Comparison of ENCODE assay signal across 22 cellular contexts in genomic region chr15:25866874-25867273, GRCh38. TPM values are rescaled to one million over a fixed set of nuclear protein-coding genes. Genes with fewer than 3 reads are reported as not detected.
DNase-seq lines count a peak whose midpoint lies in the region; ATAC-seq, FAIRE-seq and TF ChIP-seq lines count a peak whose summit lies in the region.
"Had no signal": no experiment of that assay in that cellular context is flagged by ENCODE, and none has a peak within 500 bp of the region (broad histone marks: within the 10 kb centered on the region; RNA-seq: fewer than 3 reads in every experiment).

No MANE protein-coding gene starts in this region.

- no peak overlapping the region for H3K4me2 ChIP-seq in H1 (ENCODE audit: insufficient read depth in 1 of 2, low read depth in 2 of 2, low read length in 2 of 2)
- H3K4me2 ChIP-seq: BLaER1 had no signal

- H3K79me1 ChIP-seq in H1 (ENCODE audit: low read depth, low read length), result no peaks in the 10 kb centered on the region

- peak overlapping the region; percentile 57 for H3K4me3 Mint-ChIP-seq in CD4-positive, alpha-beta T cell
- no peak overlapping the region for H3K4me3 Mint-ChIP-seq in T-helper 17 cell
- H3K4me3 Mint-ChIP-seq: B cell, H9 had no signal

- intact Hi-C loops in CD4-positive, alpha-beta T cell (cut with DNase I, micrococcal nuclease), result no loop called here
- intact Hi-C loops in stomach (cut with DNase I; ENCODE audit: low total_unique reads), result no loop called here

- H3K23ac ChIP-seq in H1 (ENCODE audit: insufficient read length), result no peak overlapping the region

- H3K79me2 ChIP-seq in H1 (ENCODE audit: control insufficient read depth in 1 of 2, insufficient read depth in 2 of 2, low read length in 2 of 2), result no peaks in the 10 kb centered on the region

- CTCF ChIA-PET in CD4-positive, alpha-beta T cell (lab: Charles Lee), result no interaction called here
- CTCF ChIA-PET in H1 (lab: Charles Lee; ENCODE audit: partially characterized antibody), result interaction anchor here (0.9 kb wide), 1 partner anchor 83 kb away, joined by 3 read pairs; no protein-coding TSS in a partner anchor

- H4K91ac ChIP-seq in H1 (replicated peaks; ENCODE audit: insufficient read length, low read length), result no peak overlapping the region

- TF ChIP-seq RAD21 in H1 (IDR thresholded peaks at IDR 0.05 in 1 of 2, conservative IDR thresholded peaks at IDR 0.05 in 1 of 2; ENCODE audit: low read depth in 2 of 2, low read length in 2 of 2), result no peak

- H3K4me1 ChIP-seq in H1 (replicated peaks in 1 of 4; ENCODE audit: control insufficient read depth in 3 of 4, insufficient read depth in 4 of 4, low read length in 3 of 4) (peaks cover 0 to 8% (median 5%) of the 10 kb centered on the region in 4 experiments; a peak in 6 of 7 replicates), stomach (peaks cover 0 to 17% (median 11%) of the 10 kb centered on the region in 4 donors)

- no peak for TF ChIP-seq CTCF in CD4-positive, alpha-beta T cell (IDR thresholded peaks at IDR 0.05)
- TF ChIP-seq CTCF in H1 (IDR thresholded peaks at IDR 0.05; ENCODE audit: control extremely low read depth in 1 of 3, insufficient read depth in 1 of 3, low read depth in 1 of 3, low read length in 3 of 3) (no peak), stomach (IDR thresholded peaks at IDR 0.05) (no peak)

- no peaks in the 10 kb centered on the region for H3K9me3 ChIP-seq in CD4-positive, alpha-beta T cell (ENCODE audit: control insufficient read depth, low read length)
- H3K9me3 ChIP-seq in T-helper 17 cell (ENCODE audit: control insufficient read depth, low read length, poor library complexity, severe bottlenecking) (no peaks in the 10 kb centered on the region), H1 (ENCODE audit: insufficient read depth in 2 of 2, low read depth in 1 of 2, low read length in 1 of 2) (no peaks in the 10 kb centered on the region), stomach (no peaks in the 10 kb centered on the region)
- H3K9me3 ChIP-seq: BLaER1 had no signal

- no peak overlapping the region for H3K27ac ChIP-seq in CD4-positive, alpha-beta T cell (ENCODE audit: low read depth, low read length)
- no peak overlapping the region for H3K27ac ChIP-seq in H1 (ENCODE audit: low read depth, low read length)
- H3K27ac ChIP-seq in stomach, result no peak overlapping the region
- H3K27ac ChIP-seq: BLaER1, C4-2B, GM23248 had no signal

- POLR2A ChIA-PET in CD4-positive, alpha-beta T cell (lab: Charles Lee), result no interaction called here
- POLR2A ChIA-PET in H1 (lab: Charles Lee; ENCODE audit: partially characterized antibody), result no interaction called here

- H3K18ac ChIP-seq in H1 (ENCODE audit: extremely low read depth, low read length), result no peak overlapping the region

- H2BK20ac ChIP-seq in H1 (ENCODE audit: low read length), result no peak overlapping the region

- H3K23me2 ChIP-seq in H1 (ENCODE audit: low read depth, low read length), result peaks cover 14% of the 10 kb centered on the region; the same call in 1 of the 2 replicates

- no peak overlapping the region for H2BK120ac ChIP-seq in H1 (replicated peaks; ENCODE audit: low read depth, low read length)

- peaks cover 6% of the 10 kb centered on the region for H3K36me3 Mint-ChIP-seq in CD4-positive, alpha-beta T cell (ENCODE audit: low read depth)
- no peaks in the 10 kb centered on the region for H3K36me3 Mint-ChIP-seq in T-helper 17 cell (ENCODE audit: low read depth)
- H3K36me3 Mint-ChIP-seq: CD4-positive, CD25-positive, alpha-beta regulatory T cell had no signal

- ATAC-seq in CD4-positive, alpha-beta T cell (ENCODE audit: poor library complexity), result no peak
- ATAC-seq in T-helper 17 cell, result no peak
- ATAC-seq: GM12878, HCT116 had no signal

- no peak for DNase-seq in CD4-positive, alpha-beta T cell
- DNase-seq in T-helper 17 cell, result no peak
- no peak for DNase-seq in H1 (ENCODE audit: low read depth in 1 of 2, low spot score in 2 of 2)
- DNase-seq in NCI-H2227 treated with DMSO at 0.1 percent for 48 hours (lab: John Stamatoyannopoulos, UW), result no peak
- no peak for DNase-seq in NCI-H1048 (lab: John Stamatoyannopoulos, UW)
- DNase-seq in stomach, result no peak
- DNase-seq: CD4-positive, CD25-positive, alpha-beta regulatory T cell; CD8-positive, alpha-beta memory T cell; DMS 273 treated with DMSO at 0.1 percent for 48 hours; DMS79; EL; GDM1; GM23248; H9 had no signal

- no peaks in the 10 kb centered on the region for H3K36me3 ChIP-seq in H1 (ENCODE audit: control insufficient read depth in 2 of 4, insufficient read depth in 4 of 4, low read length in 3 of 4)
- no peaks in the 10 kb centered on the region for H3K36me3 ChIP-seq in stomach
- H3K36me3 ChIP-seq: BLaER1 had no signal

- no peak overlapping the region for H3K27ac Mint-ChIP-seq in CD4-positive, alpha-beta T cell
- H3K27ac Mint-ChIP-seq in T-helper 17 cell, result peak overlapping the region; percentile 19
- H3K27ac Mint-ChIP-seq: B cell, H9 had no signal

- H2BK12ac ChIP-seq in H1 (ENCODE audit: low read depth, low read length), result no peak overlapping the region

- H3K4me3 ChIP-seq in H1 (ENCODE audit: extremely low read depth in 1 of 4, insufficient read depth in 2 of 4, low read depth in 3 of 4, low read length in 4 of 4) (no peak overlapping the region), stomach (no peak overlapping the region)
- H3K4me3 ChIP-seq: BLaER1, GM12878, GM23248 had no signal

- no peak for TF ChIP-seq EP300 in H1 (IDR thresholded peaks at IDR 0.05; ENCODE audit: borderline replicate concordance in 1 of 2, low read depth in 2 of 2, low read length in 2 of 2)
- no peak for TF ChIP-seq EP300 in stomach (IDR thresholded peaks at IDR 0.05)

- H2AFZ ChIP-seq in H1 (ENCODE audit: low read length), result no peak overlapping the region
- H2AFZ ChIP-seq: GM23248 had no signal

- no peak overlapping the region for H3K9ac ChIP-seq in H1 (replicated peaks in 1 of 4; ENCODE audit: extremely low read depth in 1 of 4, low read depth in 3 of 4, low read length in 3 of 4)
- H3K9ac ChIP-seq: BLaER1, GM23248 had no signal

- no peak overlapping the region for H3K56ac ChIP-seq in H1 (replicated peaks; ENCODE audit: insufficient read length, low read depth, low read length)

- no peak for FAIRE-seq in H1 (lab: Jason Lieb, UNC)
- FAIRE-seq: D721Med, GM12878, GM19239 had no signal

- no peaks in the 10 kb centered on the region for H4K20me1 ChIP-seq in H1 (replicated peaks in 1 of 2; ENCODE audit: control insufficient read depth in 1 of 2, insufficient read depth in 2 of 2, low read length in 2 of 2)

- TF ChIP-seq POLR2A in H1 (IDR thresholded peaks at IDR 0.05; ENCODE audit: control extremely low read depth in 1 of 2, low read depth in 2 of 2, low read length in 2 of 2) (no peak), stomach (IDR thresholded peaks at IDR 0.05) (no peak)

- peaks cover 16% of the 10 kb centered on the region for H3K4me1 Mint-ChIP-seq in CD4-positive, alpha-beta T cell (ENCODE audit: low read depth)
- H3K4me1 Mint-ChIP-seq in T-helper 17 cell, result peaks cover 15% of the 10 kb centered on the region

- no peaks in the 10 kb centered on the region for H3K9me3 Mint-ChIP-seq in CD4-positive, alpha-beta T cell
- H3K9me3 Mint-ChIP-seq: CD8-positive, alpha-beta memory T cell had no signal

- H2BK15ac ChIP-seq in H1 (ENCODE audit: low read length), result no peak overlapping the region

- no peak overlapping the region for H4K5ac ChIP-seq in H1 (ENCODE audit: insufficient read length, low read depth, low read length)

- no peak overlapping the region for H2BK5ac ChIP-seq in H1 (ENCODE audit: low read depth, low read length)

- H3K4ac ChIP-seq in H1 (replicated peaks; ENCODE audit: insufficient read length, low read depth, low read length), result no peak overlapping the region

- H2AK5ac ChIP-seq in H1 (ENCODE audit: low read depth, low read length), result no peak overlapping the region

- H3K27me3 Mint-ChIP-seq in CD4-positive, alpha-beta T cell, result no peaks in the 10 kb centered on the region
- peaks cover 8% of the 10 kb centered on the region for H3K27me3 Mint-ChIP-seq in T-helper 17 cell

- WGBS in H1 (ENCODE audit: extremely low coverage in 1 of 2, insufficient coverage in 1 of 2, insufficient read length in 1 of 2, insufficient replicate concordance in 2 of 2, low coverage in 1 of 2, low lambda C conversion rate in 2 of 2, missing lambda C conversion rate in 1 of 2), 2 experiments, result 94% methylated on average over 7 of the region's 7 CpGs; no CpG with 5 or more reads in 1 of the 2 experiments
- WGBS in stomach, 5 donors, result 91 to 94% (median 93%) methylated on average over 7 of the region's 7 CpGs

- no peak overlapping the region for H4K8ac ChIP-seq in H1 (ENCODE audit: extremely low read depth, insufficient read depth, low read length)

- H3K27me3 ChIP-seq in CD4-positive, alpha-beta T cell (ENCODE audit: control insufficient read depth, insufficient read depth, low read length), result no peaks in the 10 kb centered on the region
- peaks cover 7 to 37% (median 29%) of the 10 kb centered on the region in 4 experiments for H3K27me3 ChIP-seq in H1 (replicated peaks in 1 of 4; ENCODE audit: control insufficient read depth in 3 of 4, extremely low read depth in 1 of 4, insufficient read depth in 3 of 4, low read length in 3 of 4)
- H3K27me3 ChIP-seq in stomach, result peaks cover 0 to 10% (median 9%) of the 10 kb centered on the region in 3 donors
- H3K27me3 ChIP-seq: BLaER1 had no signal

- no peak overlapping the region for H3K14ac ChIP-seq in H1 (ENCODE audit: insufficient read length)

TF ChIP-seq in H1, 55 proteins besides CTCF, POLR2A, EP300 and RAD21:
- TF ChIP-seq SUZ12 (IDR thresholded peaks at IDR 0.05; ENCODE audit: low read length), result no peak
- peak; percentile 52 for TF ChIP-seq MAFK (IDR thresholded peaks at IDR 0.05; ENCODE audit: low read depth, low read length)
TF ChIP-seq in H1: peak in this region for 1.

RNA-seq across cellular contexts. Expression of gene ATP10A, which starts 3.7 kb away (rescaled TPM):
- total RNA-seq in CD4-positive, alpha-beta T cell, result 10 to 100 TPM; 30.0 to 30.4 TPM
- total RNA-seq in T-helper 17 cell (10 to 100 TPM; 28.6 to 36.8 TPM), stomach (10 to 100 TPM in 2 of 5 donors, 1 to 10 TPM in 3; 1.8 to 15.2 (median 5.8) TPM)
- 2.8 and 3.4 TPM in 2 replicates for total RNA-seq in H1 (2021; fragmentation: NEBNext Ultra II Directional; extraction: Animal tissue kit (Norgen Biotek cat#: 25700))
- polyA plus RNA-seq in H1 (2011; rRNA removed) (1.4 and 2.0 TPM in 2 replicates), stomach (1 to 10 TPM; 1.5 to 2.3 (median 2.0) TPM)
- 1.5 TPM for polyA plus RNA-seq in H1 (2011; cell fraction: cytosol; rRNA removed)
- 2.8 TPM for polyA plus RNA-seq in H1 (2011; cell fraction: nucleus; rRNA removed)
- polyA plus RNA-seq in H1 (2012, experiment 1 of 2), result 2.0 to 2.7 TPM (median 2.5 TPM) in 4 replicates
- polyA plus RNA-seq in H1 (2012, experiment 2 of 2), result 1.3 TPM
- polyA plus RNA-seq in H1 (2013, experiment 1 of 2), result 1.7 TPM
- 1.8 TPM for polyA plus RNA-seq in H1 (2013, experiment 2 of 2)
- 4.0 and 4.1 TPM in 2 replicates for polyA minus RNA-seq in H1 (2011; rRNA and poly(A)+ RNA removed)
- 2.3 TPM for polyA minus RNA-seq in H1 (2011; cell fraction: cytosol; rRNA and poly(A)+ RNA removed)
- polyA minus RNA-seq in H1 (2011; cell fraction: nucleus; rRNA and poly(A)+ RNA removed), result 3.2 TPM
- total RNA-seq: A172 had no signal
